ENCODE assay signal across 9 cellular contexts in genomic region chr1:180515857-180516388, GRCh38. TPM values are rescaled to one million over a fixed set of nuclear protein-coding genes. Genes with fewer than 3 reads are reported as not detected.
DNase-seq lines count a peak whose midpoint lies in the region; ATAC-seq and TF ChIP-seq lines count a peak whose summit lies in the region.
"Had no signal": no experiment of that assay in that cellular context is flagged by ENCODE, and none has a peak within 500 bp of the region (broad histone marks: within the 10 kb centered on the region; RNA-seq: fewer than 3 reads in every experiment).

No MANE protein-coding gene starts in this region.

- no peaks in the 10 kb centered on the region for H3K79me2 ChIP-seq in DOHH2 (ENCODE audit: control insufficient read depth, low read length)

- peak; percentile 71 for TF ChIP-seq CTCF in DOHH2 (IDR thresholded peaks at IDR 0.05; ENCODE audit: low read depth, low read length, poor library complexity, severe bottlenecking)
- peak; percentile 95 for TF ChIP-seq CTCF in LNCAP (IDR thresholded peaks at IDR 0.05)
- TF ChIP-seq CTCF in Peyer's patch (IDR thresholded peaks at IDR 0.05) = peak; percentile 49 to 87 (median 78)
- peak; percentile 92 for TF ChIP-seq CTCF in fibroblast of mammary gland (conservative IDR thresholded peaks at IDR 0.05; ENCODE audit: control insufficient read depth, insufficient read depth, low read depth, low read length)
- peak; percentile 96 for TF ChIP-seq CTCF in type B pancreatic cell (conservative IDR thresholded peaks at IDR 0.05)

- no peak overlapping the region for H3K4me2 ChIP-seq in DOHH2 (ENCODE audit: low read length)

- no peaks in the 10 kb centered on the region for H3K9me3 ChIP-seq in DOHH2 (ENCODE audit: control insufficient read depth, insufficient read depth, low read length)
- H3K9me3 ChIP-seq in Peyer's patch = no peaks in the 10 kb centered on the region
- H3K9me3 ChIP-seq in neuron (ENCODE audit: low read length) = no peaks in the 10 kb centered on the region

- H3K36me3 ChIP-seq in DOHH2 (ENCODE audit: control insufficient read depth, low read length) (no peaks in the 10 kb centered on the region), Peyer's patch (no peaks in the 10 kb centered on the region), neuron (ENCODE audit: insufficient read depth, low read length) (no peaks in the 10 kb centered on the region)

- 0 out of 2 replicates have a peak, but pooled peaks cover 3% of the 10 kb centered on the region for H3K4me1 ChIP-seq in DOHH2 (ENCODE audit: control insufficient read depth, low read length)
- H3K4me1 ChIP-seq in Peyer's patch = no peaks in the 10 kb centered on the region
- peaks cover 10% of the 10 kb centered on the region for H3K4me1 ChIP-seq in neuron (ENCODE audit: insufficient read depth, low read length)

- H3F3A ChIP-seq in DOHH2 (ENCODE audit: control insufficient read depth, insufficient read depth) = no peaks in the 10 kb centered on the region

- H3K36me3 Mint-ChIP-seq in type B pancreatic cell = no peaks in the 10 kb centered on the region

- H3K4me3 Mint-ChIP-seq in type B pancreatic cell = peak overlapping the region; percentile 55

- TF ChIP-seq POLR2A in Peyer's patch (IDR thresholded peaks at IDR 0.05) = no peak

- peaks cover 16% of the 10 kb centered on the region for H3K4me1 Mint-ChIP-seq in type B pancreatic cell (ENCODE audit: unreplicated experiment)

- no peaks in the 10 kb centered on the region for H3K9me3 Mint-ChIP-seq in type B pancreatic cell

- H3K27ac Mint-ChIP-seq in type B pancreatic cell = peak overlapping the region; percentile 79

- H3K27ac ChIP-seq in DOHH2 (ENCODE audit: low read depth, low read length) = no peak overlapping the region
- no peak overlapping the region for H3K27ac ChIP-seq in Peyer's patch

- no peaks in the 10 kb centered on the region for H3K27me3 ChIP-seq in DOHH2 (ENCODE audit: control insufficient read depth, low read length)
- H3K27me3 ChIP-seq in Peyer's patch = no peaks in the 10 kb centered on the region
- H3K27me3 ChIP-seq in neuron (ENCODE audit: insufficient read depth, low read length) = no peaks in the 10 kb centered on the region

- no peaks in the 10 kb centered on the region for H3K27me3 Mint-ChIP-seq in type B pancreatic cell

- ATAC-seq in GM21737 (IDR thresholded peaks at IDR 0.05; ENCODE audit: unreplicated experiment) = peak; percentile 93

- H2AFZ ChIP-seq in neuron (ENCODE audit: low read depth, low read length) = peak overlapping the region; percentile 62

- no peaks in the 10 kb centered on the region for H3K9me2 ChIP-seq in DOHH2 (replicated peaks; ENCODE audit: control insufficient read depth, low read length)

- DNase-seq in Peyer's patch (peak in 2 of 3 donors; percentile 52 to 77), fibroblast of mammary gland (ENCODE audit: low read depth) (peak; percentile 85), type B pancreatic cell (ENCODE audit: extremely low spot score, unreplicated experiment) (no peak)
- DNase-seq in activated T-cell treated with anti-CD3 and anti-CD28 coated beads, Interleukin-2, amount 50 U/mL, for 48 hours = peak; percentile 54 to 65

- H4K20me1 ChIP-seq in DOHH2 (ENCODE audit: control insufficient read depth, insufficient read depth, low read depth, low read length) = no peaks in the 10 kb centered on the region

- H3K4me3 ChIP-seq in DOHH2 (ENCODE audit: low read length) (no peak overlapping the region), Peyer's patch (no peak overlapping the region), fibroblast of mammary gland (ENCODE audit: control insufficient read depth, low read depth, low read length) (no peak overlapping the region), neuron (ENCODE audit: low read length) (no peak overlapping the region)

RNA-seq across cellular contexts. Expression of gene ACBD6, which starts 13.5 kb away (rescaled TPM):
- 10 to 100 TPM; 32.2 to 56.1 (median 32.7) TPM for total RNA-seq in Peyer's patch
- total RNA-seq in type B pancreatic cell (ENCODE audit: low replicate concordance) = 37.2 and 49.1 TPM in 2 replicates

RNA-seq across cellular contexts. Expression of gene OVAAL, which starts 42.8 kb away (rescaled TPM):
- total RNA-seq in Peyer's patch (not detected), type B pancreatic cell (ENCODE audit: low replicate concordance) (not detected in 2 replicates)
- total RNA-seq: glomerular endothelial cell had no signal
